8 cellular contexts compared by ENCODE assay signal in the genomic region with DNA sequence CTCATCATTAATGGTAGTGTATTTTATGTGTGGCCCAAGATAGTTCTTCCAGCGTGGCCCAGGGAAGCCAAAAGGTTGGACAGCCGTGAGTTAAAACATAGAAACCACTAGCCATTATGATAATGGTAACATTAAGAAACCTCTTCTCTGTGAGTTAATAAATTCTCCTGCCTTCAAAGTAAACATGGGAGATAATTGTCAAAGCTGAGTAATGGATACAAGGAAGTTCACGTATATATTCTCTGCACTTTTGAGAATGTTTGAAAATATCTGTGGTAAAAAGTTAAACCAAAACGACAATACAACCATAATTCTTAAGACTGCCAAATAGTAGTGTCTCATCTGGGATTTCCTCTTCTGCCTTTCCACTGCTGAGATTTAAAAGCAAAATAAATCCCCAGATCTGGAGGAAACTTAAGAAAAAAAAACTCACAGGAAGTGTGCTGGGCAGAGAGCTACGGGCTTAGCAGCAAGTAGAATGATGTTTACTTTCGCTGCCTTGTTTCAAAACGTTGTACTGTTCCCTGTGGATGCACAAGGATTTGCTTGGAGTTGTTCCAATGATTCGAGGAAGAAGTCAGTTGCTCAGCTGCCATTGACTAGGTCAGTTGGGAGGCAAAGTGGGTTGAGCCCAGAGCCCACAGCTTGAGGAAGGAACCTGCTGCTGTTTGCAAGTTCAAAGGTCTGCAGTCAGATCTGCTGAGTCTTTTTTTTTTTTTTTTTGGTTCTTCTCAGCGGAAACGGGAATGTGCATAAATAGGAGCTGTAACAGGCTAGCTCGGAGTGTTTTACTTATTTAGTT. TPM values are rescaled to one million over a fixed set of nuclear protein-coding genes. Genes with fewer than 3 reads are reported as not detected.
DNase-seq lines count a peak whose midpoint lies in the region; ATAC-seq and TF ChIP-seq lines count a peak whose summit lies in the region.

No MANE protein-coding gene starts in this region.

- H3K36me3 ChIP-seq in thyroid gland = peaks cover 0 to 1% of the 10 kb centered on the region in 2 donors

- ATAC-seq in HG03432 (IDR thresholded peaks at IDR 0.05; ENCODE audit: unreplicated experiment) (no peak), GM21528 (IDR thresholded peaks at IDR 0.05; ENCODE audit: low FRiP score, unreplicated experiment) (no peak)

- 11 to 13% methylated on average over 11 of the region's 11 CpGs for WGBS in thyroid gland, 2 donors

- peak; percentile 70 for DNase-seq in COLO829 (ENCODE audit: low spot score)
- peak; percentile 91 for DNase-seq in HT1080 (ENCODE audit: low read depth)
- peak; percentile 91 for DNase-seq in RPMI7951 (ENCODE audit: low read depth)
- DNase-seq in medulla oblongata (ENCODE audit: extremely low spot score) = peak; percentile 90
- DNase-seq in thyroid gland = peak; percentile 89

- TF ChIP-seq POLR2A in thyroid gland (IDR thresholded peaks at IDR 0.05) = peak in 1 of 2 donors; percentile 65

- H3K4me3 ChIP-seq in thyroid gland (replicated peaks in 1 of 3) = peak overlapping the region in 2 of 3 donors; percentile 24 to 93

- TF ChIP-seq CTCF in thyroid gland (IDR thresholded peaks at IDR 0.05) = peak in 2 of 6 experiments; percentile 12 to 15

- H3K4me1 ChIP-seq in thyroid gland = peaks cover 40 to 42% of the 10 kb centered on the region in 2 donors

- intact Hi-C loops in thyroid gland (cut with DNase I) = no loop called here

- no peaks in the 10 kb centered on the region for H3K9me3 ChIP-seq in thyroid gland

- H3K27ac ChIP-seq in cingulate gyrus (ENCODE audit: low read depth, low read length) (peak overlapping the region; percentile 75), thyroid gland (peak overlapping the region; percentile 89 to 98 (median 97))

- H3K27me3 ChIP-seq in thyroid gland = no peaks in the 10 kb centered on the region

RNA-seq across cellular contexts. Expression of gene TPCN1, which starts 1.7 kb away (rescaled TPM):
- total RNA-seq in HT1080 (2014; rRNA removed; shearing (Covaris generic)) = 10.2 and 12.1 TPM in 2 replicates
- polyA plus RNA-seq in HT1080 (2015; cell fraction: cytosol; rRNA removed) = 16.6 and 17.0 TPM in 2 replicates
- 54.1 and 64.8 TPM in 2 replicates for polyA plus RNA-seq in HT1080 (2015; cell fraction: nucleus; rRNA removed)
- 30.4 and 38.6 TPM in 2 replicates for total RNA-seq in RPMI7951 (2014; rRNA removed; shearing (Covaris generic))
- total RNA-seq in thyroid gland = 100 to 1,000 TPM in 2 of 4 donors, 10 to 100 TPM in 2; 58.3 to 135 (median 109) TPM

RNA-seq across cellular contexts. Expression of gene RITA1, which starts 37.4 kb away (rescaled TPM):
- total RNA-seq in HT1080 (2014; rRNA removed; shearing (Covaris generic)) = 50.0 and 58.8 TPM in 2 replicates
- 37.7 and 41.2 TPM in 2 replicates for polyA plus RNA-seq in HT1080 (2015; cell fraction: cytosol; rRNA removed)
- polyA plus RNA-seq in HT1080 (2015; cell fraction: nucleus; rRNA removed) = 15.7 and 19.1 TPM in 2 replicates
- total RNA-seq in RPMI7951 (2014; rRNA removed; shearing (Covaris generic)) = 39.5 and 43.0 TPM in 2 replicates
- total RNA-seq in thyroid gland = 10 to 100 TPM; 26.6 to 39.6 (median 32.8) TPM

RNA-seq across cellular contexts. Expression of gene DDX54, which starts 37.7 kb away (rescaled TPM):
- total RNA-seq in HT1080 (2014; rRNA removed; shearing (Covaris generic)) = 85.1 and 86.1 TPM in 2 replicates
- polyA plus RNA-seq in HT1080 (2015; cell fraction: cytosol; rRNA removed) = 56.7 and 62.2 TPM in 2 replicates
- 91.0 and 105 TPM in 2 replicates for polyA plus RNA-seq in HT1080 (2015; cell fraction: nucleus; rRNA removed)
- total RNA-seq in RPMI7951 (2014; rRNA removed; shearing (Covaris generic)) = 17.2 and 20.7 TPM in 2 replicates
- total RNA-seq in thyroid gland = 10 to 100 TPM; 59.9 to 79.3 (median 68.8) TPM
